In genomic region chr10:73954737-73955136, GRCh38 we compare ENCODE assay signal across 9 cellular contexts.
"Had no signal": no experiment of that assay in that cellular context is flagged by ENCODE, and none has a peak within 500 bp of the region (broad histone marks: within the 10 kb centered on the region; RNA-seq: fewer than 3 reads in every experiment).

No MANE protein-coding gene starts in this region.

- H3K27ac ChIP-seq: KMS-11 had no signal

- FAIRE-seq: H1, H54, HTR-8/SVneo had no signal

- H2AFZ ChIP-seq: GM23338 had no signal

- H3K9ac ChIP-seq: KMS-11 had no signal

- H3K4me3 Mint-ChIP-seq: GM23338, H9 had no signal

- H3K27ac Mint-ChIP-seq: GM23338, H9 had no signal

- H3K4me2 ChIP-seq: GM23338, KMS-11 had no signal

- DNase-seq: H9, HCEC 1CT, Karpas-422, KBM-7 had no signal

- ATAC-seq: GM23338 had no signal

- H3K9me3 Mint-ChIP-seq: GM23338, H9 had no signal

- H3K4me3 ChIP-seq: GM23338 had no signal
